In the genomic region with DNA sequence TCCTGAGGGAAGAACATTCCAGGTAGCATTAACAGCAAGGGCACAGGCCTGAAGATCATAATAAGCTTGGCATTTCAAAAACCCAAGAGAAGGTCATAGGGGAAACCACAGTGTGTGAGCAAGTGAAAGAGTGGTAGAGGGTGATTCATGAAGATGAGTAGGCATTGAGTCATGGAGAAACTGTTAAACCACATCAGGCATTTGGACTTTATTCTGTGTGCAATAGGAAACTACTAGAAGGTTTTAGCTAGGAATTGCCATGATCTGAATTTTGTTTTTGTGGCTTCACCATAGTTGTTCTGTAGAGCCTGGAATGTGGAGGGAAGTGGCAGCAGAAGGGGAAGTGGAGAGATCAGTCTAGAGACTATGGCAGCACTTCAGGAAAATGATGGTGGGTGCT, we compare ENCODE assay signal across 8 cellular contexts.
A peak's percentile ranks its signal among the peaks of the same experiment; 100 is the strongest.
DNase-seq lines count a peak whose midpoint lies in the region; ATAC-seq and TF ChIP-seq lines count a peak whose summit lies in the region.

No MANE protein-coding gene starts in this region.

- H3K4me1 ChIP-seq in Panc1 (ENCODE audit: control insufficient read depth, insufficient read depth, low read length) = peaks cover 5% of the 10 kb centered on the region; the same call in 1 of the 2 replicates
- H3K4me1 ChIP-seq in CD4-positive, alpha-beta memory T cell (ENCODE audit: insufficient read depth, low read length) = no peaks in the 10 kb centered on the region

- H3K9me3 ChIP-seq in Panc1 (ENCODE audit: control insufficient read depth, insufficient read depth, low read depth, low read length) = no peaks in the 10 kb centered on the region
- no peaks in the 10 kb centered on the region for H3K9me3 ChIP-seq in CD4-positive, alpha-beta memory T cell (ENCODE audit: control insufficient read depth in 1 of 2, low read length in 2 of 2)

- no peaks in the 10 kb centered on the region for H3K4me1 Mint-ChIP-seq in CD4-positive, alpha-beta memory T cell

- peak; percentile 68 for DNase-seq in DMS53 (lab: John Stamatoyannopoulos, UW)
- peak; percentile 93 for DNase-seq in Panc1 (ENCODE audit: low read depth, low spot score)
- peak; percentile 97 for DNase-seq in fibroblast of the aortic adventitia (ENCODE audit: low read depth)
- no peak for DNase-seq in CD4-positive, alpha-beta memory T cell
- no peak for DNase-seq in NCI-H2171 (lab: John Stamatoyannopoulos, UW)
- no peak for DNase-seq in hippocampal formation (lab: John Stamatoyannopoulos, UW)

- no peaks in the 10 kb centered on the region for H3K36me3 ChIP-seq in Panc1 (ENCODE audit: control insufficient read depth, insufficient read depth, low read length)
- H3K36me3 ChIP-seq in CD4-positive, alpha-beta memory T cell (ENCODE audit: insufficient read depth, low read length) = no peaks in the 10 kb centered on the region

- TF ChIP-seq CTCF in Panc1 (IDR thresholded peaks at IDR 0.05) (no peak), fibroblast of the aortic adventitia (IDR thresholded peaks at IDR 0.05; ENCODE audit: insufficient read depth, low read length) (no peak)

- H3K4me3 ChIP-seq in Panc1 (ENCODE audit: low read depth in 2 of 2, low read length in 2 of 2) (no peak overlapping the region), fibroblast of the aortic adventitia (ENCODE audit: low read depth, low read length) (no peak overlapping the region)
- no peak overlapping the region for H3K4me3 ChIP-seq in CD4-positive, alpha-beta memory T cell (ENCODE audit: low read length in 2 of 2)

- no TSS peak for BruUV-seq in Panc1 (replicated peaks; lab: Mats Ljungman, UMichigan)

- H3K36me3 Mint-ChIP-seq in CD4-positive, alpha-beta memory T cell = no peaks in the 10 kb centered on the region

- no peaks in the 10 kb centered on the region for H3K27me3 Mint-ChIP-seq in CD4-positive, alpha-beta memory T cell

- no peak overlapping the region for H3K27ac Mint-ChIP-seq in CD4-positive, alpha-beta memory T cell

- in situ Hi-C loops in Panc1 (cut with HindIII; ENCODE audit: low pct_unique_long_range_greater_than_20kb, low sequenced_read_pairs) = no loop called here

- ATAC-seq in HG02642 (IDR thresholded peaks at IDR 0.05; ENCODE audit: poor library complexity, unreplicated experiment) (peak; percentile 74), Panc1 (peak; percentile 98), GM21515 (IDR thresholded peaks at IDR 0.05; ENCODE audit: unreplicated experiment) (no peak)

- H3K4me3 Mint-ChIP-seq in CD4-positive, alpha-beta memory T cell = no peak overlapping the region

- H3K9me3 Mint-ChIP-seq in CD4-positive, alpha-beta memory T cell = no peaks in the 10 kb centered on the region

- POLR2A ChIA-PET in Panc1 (lab: Charles Lee) = no interaction called here
- POLR2A ChIA-PET in CD4-positive, alpha-beta memory T cell (lab: Charles Lee; ENCODE audit: partially characterized antibody) = no interaction called here

- no peaks in the 10 kb centered on the region for H3K27me3 ChIP-seq in Panc1 (ENCODE audit: control insufficient read depth, insufficient read depth, low read length)
- H3K27me3 ChIP-seq in CD4-positive, alpha-beta memory T cell (ENCODE audit: insufficient read depth, low read length) = no peaks in the 10 kb centered on the region

- intact Hi-C loops in Panc1 (cut with micrococcal nuclease; ENCODE audit: unreplicated experiment) = no loop called here
- intact Hi-C loops in CD4-positive, alpha-beta memory T cell (cut with micrococcal nuclease) = no loop called here

- H3K27ac ChIP-seq in Panc1 (ENCODE audit: low read length) = peak overlapping the region; percentile 51
- no peak overlapping the region for H3K27ac ChIP-seq in CD4-positive, alpha-beta memory T cell (ENCODE audit: low read depth, low read length)

- CTCF ChIA-PET in Panc1 (lab: Charles Lee) = no interaction called here
- CTCF ChIA-PET in CD4-positive, alpha-beta memory T cell (lab: Charles Lee; ENCODE audit: partially characterized antibody) = no interaction called here

Comparison
In these comparisons a context has a peak if more than half of its experiments do, and no peak if none do; other contexts are left out.
1. DNase-seq: peak in DMS53 (single experiment), Panc1 (single experiment) and fibroblast of the aortic adventitia (single experiment); none in CD4-positive, alpha-beta memory T cell (0 of 5), NCI-H2171 (single experiment) and hippocampal formation (0 of 2).